27 cellular contexts compared by ENCODE assay signal in genomic region chr16:5865231-5865630, GRCh38.
"Had no signal": no experiment of that assay in that cellular context is flagged by ENCODE, and none has a peak within 500 bp of the region (broad histone marks: within the 10 kb centered on the region; RNA-seq: fewer than 3 reads in every experiment).

No MANE protein-coding gene starts in this region.

- H3K4me3 ChIP-seq: adrenal gland, ascending aorta, cardiac muscle cell, left lung, pancreas, sigmoid colon, smooth muscle cell, transverse colon, uterus had no signal

- H3K27me3 ChIP-seq: adrenal gland, ascending aorta, cardiac muscle cell, foreskin keratinocyte, left lung, pancreas, sigmoid colon, transverse colon, uterus had no signal

- H3K36me3 Mint-ChIP-seq: activated naive CD8-positive, alpha-beta T cell; stimulated activated naive B cell treated with anti-CD40 and anti-IgM and Interleukin-4, amounts not matched to agents 10 μg/mL and 1 μg/mL and 100 μg/mL, for 72 hours had no signal

- H3K4me3 Mint-ChIP-seq: activated naive CD8-positive, alpha-beta T cell; activated T-cell treated with anti-CD3 and anti-CD28 coated beads, Interleukin-2, amount 50 U/mL, for 24 hours; dendritic cell treated with granulocyte-macrophage colony-stimulating factor and Interleukin-4, amounts not matched to agents 40 ng/mL and 50 ng/mL, for 4 days; naive thymus-derived CD4-positive, alpha-beta T cell; stimulated activated naive B cell treated with anti-CD40 and anti-IgM and Interleukin-4, amounts not matched to agents 10 μg/mL and 1 μg/mL and 100 μg/mL, for 72 hours had no signal

- ATAC-seq: foreskin keratinocyte; left lung; naive thymus-derived CD4-positive, alpha-beta T cell; pancreas; stimulated activated naive B cell treated with anti-CD40 and anti-IgM and Interleukin-4, amounts not matched to agents 10 μg/mL and 1 μg/mL and 100 μg/mL, for 72 hours had no signal

- DNase-seq: activated CD4-positive, alpha-beta T cell treated with anti-CD3 and anti-CD28 coated beads, Interleukin-2, amount 50 U/mL, for 4 hours; activated CD8-positive, alpha-beta memory T cell treated with anti-CD3 and anti-CD28 coated beads for 24 hours; activated CD8-positive, alpha-beta memory T cell treated with anti-CD3 and anti-CD28 coated beads, Interleukin-2, amount 50 U/mL, for 4 hours; activated naive CD4-positive, alpha-beta T cell; activated T-cell treated with anti-CD3 and anti-CD28 coated beads, Interleukin-2, amount 50 U/mL, for 24 hours; adrenal gland; effector CD4-positive, alpha-beta T cell; foreskin keratinocyte; left lung; naive thymus-derived CD4-positive, alpha-beta T cell; pancreas; sigmoid colon; stimulated activated CD4-positive, alpha-beta T cell treated with anti-CD3 and anti-CD28 coated beads, Interleukin-15, amount 100 ng/mL, for 24 hours; stimulated activated CD4-positive, alpha-beta T cell treated with anti-CD3 and anti-CD28 coated beads, Interleukin-2, amount 100 ng/mL, for 48 hours; stimulated activated CD8-positive, alpha-beta memory T cell treated with anti-CD3 and anti-CD28 coated beads, Interleukin-4, amount 100 ng/mL, for 48 hours; stimulated activated naive B cell treated with anti-CD40 and anti-IgM and Interleukin-4, amounts not matched to agents 10 μg/mL and 1 μg/mL and 100 μg/mL, for 72 hours; T-helper 9 cell; transverse colon; uterus had no signal

- H3K36me3 ChIP-seq: adrenal gland, ascending aorta, cardiac muscle cell, left lung, pancreas, sigmoid colon, transverse colon, uterus had no signal

- H3K27ac Mint-ChIP-seq: activated naive CD8-positive, alpha-beta T cell; activated T-cell treated with anti-CD3 and anti-CD28 coated beads, Interleukin-2, amount 50 U/mL, for 24 hours; activated T-helper 2 cell treated with anti-CD3 and anti-CD28 coated beads, Interferon-gamma antibody, Interleukin-2, Interleukin-4, amounts not matched to agents 10 μg/mL and 5 μg/mL and 100 μg/mL, durations not matched to agents 14 hours and 24 hours and 36 hours; dendritic cell treated with granulocyte-macrophage colony-stimulating factor and Interleukin-4, amounts not matched to agents 40 ng/mL and 50 ng/mL, for 4 days; naive thymus-derived CD4-positive, alpha-beta T cell; stimulated activated naive B cell treated with anti-CD40 and anti-IgM and Interleukin-4, amounts not matched to agents 10 μg/mL and 1 μg/mL and 100 μg/mL, for 72 hours had no signal

- FAIRE-seq: endometrium, islet of Langerhans, pancreas had no signal

- H3K4me1 Mint-ChIP-seq: naive thymus-derived CD4-positive, alpha-beta T cell; stimulated activated naive B cell treated with anti-CD40 and anti-IgM and Interleukin-4, amounts not matched to agents 10 μg/mL and 1 μg/mL and 100 μg/mL, for 72 hours had no signal

- H3K27me3 Mint-ChIP-seq: dendritic cell treated with granulocyte-macrophage colony-stimulating factor and Interleukin-4, amounts not matched to agents 40 ng/mL and 50 ng/mL, for 4 days had no signal
